ENCODE assay signal across 16 cellular contexts in genomic region chr5:10304932-10305331, GRCh38. TPM values are rescaled to one million over a fixed set of nuclear protein-coding genes. Genes with fewer than 3 reads are reported as not detected.
DNase-seq lines count a peak whose midpoint lies in the region; ATAC-seq, FAIRE-seq and TF ChIP-seq lines count a peak whose summit lies in the region.
"Had no signal": no experiment of that assay in that cellular context is flagged by ENCODE, and none has a peak within 500 bp of the region (broad histone marks: within the 10 kb centered on the region; RNA-seq: fewer than 3 reads in every experiment).

No MANE protein-coding gene starts in this region.

- peak; percentile 9; the same call in 1 of the 2 replicates for TF ChIP-seq CTCF in SK-N-SH (IDR thresholded peaks at IDR 0.05)
- peak; percentile 67; the same call in 1 of the 2 replicates for TF ChIP-seq CTCF in Panc1 (IDR thresholded peaks at IDR 0.05)
- no peak for TF ChIP-seq CTCF in endothelial cell of umbilical vein (IDR thresholded peaks at IDR 0.05; ENCODE audit: extremely low read depth in 1 of 2, insufficient read depth in 1 of 2, low read depth in 1 of 2, low read length in 2 of 2)

- H3K36me3 ChIP-seq in SK-N-SH (replicated peaks in 1 of 2; ENCODE audit: control insufficient read depth in 1 of 2, insufficient read depth in 2 of 2, low read length in 1 of 2) (no peaks in the 10 kb centered on the region), Panc1 (ENCODE audit: control insufficient read depth, insufficient read depth, low read length) (no peaks in the 10 kb centered on the region), endothelial cell of umbilical vein (ENCODE audit: control insufficient read depth in 2 of 2, extremely low read depth in 1 of 2, insufficient read depth in 2 of 2, low read length in 2 of 2) (no peaks in the 10 kb centered on the region)

- H3K27ac ChIP-seq in SK-N-SH (ENCODE audit: low read depth in 2 of 2, low read length in 1 of 2) (no peak overlapping the region), Panc1 (ENCODE audit: low read length) (peak overlapping the region; percentile 15; the same call in 1 of the 2 replicates), endothelial cell of umbilical vein (ENCODE audit: insufficient read depth, low read depth, low read length) (no peak overlapping the region)
- H3K27ac ChIP-seq: coronary artery, SK-N-MC had no signal

- CTCF ChIA-PET in SK-N-SH (lab: Yijun Ruan, JAX) (interaction anchor here (0.9 to 2.1 kb wide), 5 partner anchors 10 to 323 kb away, joined by 3 to 7 read pairs (median 4); no protein-coding TSS in a partner anchor), Panc1 (lab: Charles Lee) (interaction anchor here (1.7 kb wide), 1 partner anchor 21 kb away, joined by 5 read pairs; no protein-coding TSS in a partner anchor), endothelial cell of umbilical vein (lab: Charles Lee) (interaction anchor here (0.7 to 1.8 kb wide), 3 partner anchors 22 to 110 kb away, joined by 3 to 15 read pairs (median 3); no protein-coding TSS in a partner anchor)

- WGBS in SK-N-SH (ENCODE audit: low lambda C conversion rate), result 92% methylated on average over 4 of the region's 5 CpGs

- H3K9me3 ChIP-seq in SK-N-SH (no peaks in the 10 kb centered on the region), Panc1 (ENCODE audit: control insufficient read depth, insufficient read depth, low read depth, low read length) (no peaks in the 10 kb centered on the region), endothelial cell of umbilical vein (replicated peaks; ENCODE audit: control insufficient read depth, insufficient read depth, low read length) (no peaks in the 10 kb centered on the region)

- TF ChIP-seq POLR2A in endothelial cell of umbilical vein (IDR thresholded peaks at IDR 0.05; ENCODE audit: low read depth, low read length), result no peak

- no peaks in the 10 kb centered on the region for H3F3A ChIP-seq in SK-N-SH (replicated peaks; ENCODE audit: insufficient read depth)

- no peaks in the 10 kb centered on the region for H3K9me2 ChIP-seq in SK-N-SH

- DNase-seq in SK-N-SH, result peak; percentile 46
- no peak for DNase-seq in Panc1 (ENCODE audit: low read depth, low spot score)
- no peak for DNase-seq in endothelial cell of umbilical vein (ENCODE audit: low read depth, low spot score)
- no peak for DNase-seq in Kasumi-1 (lab: John Stamatoyannopoulos, UW)
- no peak for DNase-seq in stimulated activated CD4-positive, alpha-beta T cell treated with anti-CD3 and anti-CD28 coated beads, Interleukin-4, amount 100 ng/mL, for 1 hour
- no peak for DNase-seq in activated gamma-delta T cell (lab: John Stamatoyannopoulos, UW)
- DNase-seq: activated effector memory CD4-positive, alpha-beta T cell treated with anti-CD3 and anti-CD28 coated beads, Interleukin-2, amount 50 U/mL, for 16 hours; aorta; NCI-H1105; NCI-H2171 had no signal

- peak; percentile 11; the same call in 1 of the 2 replicates for TF ChIP-seq RAD21 in SK-N-SH (IDR thresholded peaks at IDR 0.05; ENCODE audit: low read length)

- H4K20me1 ChIP-seq in SK-N-SH (ENCODE audit: insufficient read depth) (no peaks in the 10 kb centered on the region), endothelial cell of umbilical vein (replicated peaks; ENCODE audit: control insufficient read depth, extremely low read depth, insufficient read depth, low read length) (no peaks in the 10 kb centered on the region)

- H3K9ac ChIP-seq in SK-N-SH, result no peak overlapping the region
- no peak overlapping the region for H3K9ac ChIP-seq in endothelial cell of umbilical vein (replicated peaks; ENCODE audit: extremely low read depth, insufficient read depth, low read length)

- no peak overlapping the region for H3K4me2 ChIP-seq in SK-N-SH
- H3K4me2 ChIP-seq in endothelial cell of umbilical vein (ENCODE audit: insufficient read depth, low read length), result no peak overlapping the region

- no peaks in the 10 kb centered on the region for H3K9me1 ChIP-seq in endothelial cell of umbilical vein (replicated peaks; ENCODE audit: control insufficient read depth, extremely low read depth, insufficient read depth, low read length)

- in situ Hi-C loops in Panc1 (cut with HindIII; ENCODE audit: low pct_unique_long_range_greater_than_20kb, low sequenced_read_pairs), result no loop called here

- H3K27me3 ChIP-seq in SK-N-SH (ENCODE audit: insufficient read depth) (no peaks in the 10 kb centered on the region), Panc1 (ENCODE audit: control insufficient read depth, insufficient read depth, low read length) (no peaks in the 10 kb centered on the region), endothelial cell of umbilical vein (ENCODE audit: control insufficient read depth in 2 of 2, insufficient read depth in 2 of 2, low read length in 2 of 2) (no peaks in the 10 kb centered on the region)

- intact Hi-C loops in Panc1 (cut with micrococcal nuclease; ENCODE audit: unreplicated experiment) (no loop called here), endothelial cell of umbilical vein (cut with micrococcal nuclease) (no loop called here)

- dilution Hi-C loops in endothelial cell of umbilical vein (cut with MboI; ENCODE audit: extremely low pct_ligation_motif_present, low sequenced_read_pairs), result no loop called here

- FAIRE-seq in endothelial cell of umbilical vein (lab: Jason Lieb, UNC), result peak; percentile 54
- FAIRE-seq: D721Med, TTC549 had no signal

- H3K4me1 ChIP-seq in SK-N-SH (ENCODE audit: control insufficient read depth in 1 of 2, insufficient read depth in 2 of 2, low read depth in 1 of 2, low read length in 1 of 2) (peaks cover 1 to 15% of the 10 kb centered on the region in 2 experiments; a peak in 2 of 4 replicates), Panc1 (ENCODE audit: control insufficient read depth, insufficient read depth, low read length) (peaks cover 49% of the 10 kb centered on the region), endothelial cell of umbilical vein (ENCODE audit: control insufficient read depth, extremely low read depth, insufficient read depth, low read length) (no peaks in the 10 kb centered on the region)

- H2AFZ ChIP-seq in SK-N-SH (ENCODE audit: low read depth) (no peak overlapping the region), endothelial cell of umbilical vein (ENCODE audit: low read depth, low read length) (no peak overlapping the region)

- no peak for ATAC-seq in SK-N-SH treated with all-trans-retinoic acid at 6 μM for 48 hours
- peak; percentile 29; the same call in 1 of the 2 replicates for ATAC-seq in Panc1
- no peak for ATAC-seq in GM19455 (IDR thresholded peaks at IDR 0.05; ENCODE audit: unreplicated experiment)

- H3K79me2 ChIP-seq in SK-N-SH (ENCODE audit: insufficient read depth) (peaks cover 9% of the 10 kb centered on the region), endothelial cell of umbilical vein (ENCODE audit: control insufficient read depth, insufficient read depth, low read length) (no peaks in the 10 kb centered on the region)

- TF ChIP-seq EP300 in SK-N-SH (IDR thresholded peaks at IDR 0.05; ENCODE audit: borderline replicate concordance in 1 of 2, low read depth in 1 of 2, low read length in 1 of 2), result no peak

- no peak overlapping the region for H3K4me3 ChIP-seq in SK-N-SH (ENCODE audit: low read depth in 2 of 2, low read length in 1 of 2)
- H3K4me3 ChIP-seq in Panc1 (ENCODE audit: low read depth in 2 of 2, low read length in 2 of 2), result no peak overlapping the region
- no peak overlapping the region for H3K4me3 ChIP-seq in endothelial cell of umbilical vein (replicated peaks in 1 of 3; ENCODE audit: insufficient read depth in 1 of 3, low read depth in 1 of 3, low read length in 3 of 3)
- H3K4me3 ChIP-seq: coronary artery, SK-N-MC had no signal

- POLR2A ChIA-PET in SK-N-SH (lab: Yijun Ruan, JAX) (no interaction called here), Panc1 (lab: Charles Lee) (interaction anchor here (1.1 kb wide), 1 partner anchor 53 kb away, joined by 3 read pairs; no protein-coding TSS in a partner anchor), endothelial cell of umbilical vein (lab: Charles Lee) (no interaction called here)

- BruUV-seq in Panc1 (replicated peaks; lab: Mats Ljungman, UMichigan), result no TSS peak
- no TSS peak for BruUV-seq in endothelial cell of umbilical vein (replicated peaks; lab: Mats Ljungman, UMichigan)

RNA-seq across cellular contexts. Expression of gene CMBL, which starts 2.8 kb away (rescaled TPM):
- polyA plus RNA-seq in SK-N-SH (2012; rRNA removed) (42.9 and 61.0 TPM in 2 replicates), endothelial cell of umbilical vein (19.8 and 23.9 TPM in 2 replicates)
- polyA plus RNA-seq in SK-N-SH (2012; cell fraction: cytosol; rRNA removed), result 35.4 and 47.5 TPM in 2 replicates
- polyA plus RNA-seq in SK-N-SH (2012; cell fraction: nucleus; rRNA removed), result 15.4 and 21.3 TPM in 2 replicates
- total RNA-seq in Panc1 (2021; ENCODE audit: unreplicated experiment) (43.2 TPM), endothelial cell of umbilical vein (14.3 and 15.9 TPM in 2 replicates)
- 68.8 TPM for polyA plus RNA-seq in Panc1 (2012; ENCODE audit: insufficient read length)
- 23.4 and 25.2 TPM in 2 replicates for polyA plus RNA-seq in endothelial cell of umbilical vein (2011; cell fraction: cytosol; rRNA removed)
- 4.5 and 5.3 TPM in 2 replicates for polyA plus RNA-seq in endothelial cell of umbilical vein (2011; cell fraction: nucleus; rRNA removed)
- polyA plus RNA-seq in endothelial cell of umbilical vein (2012), result 25.0 and 26.1 TPM in 2 replicates
- polyA minus RNA-seq in endothelial cell of umbilical vein, result 19.0 and 25.3 TPM in 2 replicates
- 138 TPM for polyA minus RNA-seq in endothelial cell of umbilical vein (2011; cell fraction: cytosol; rRNA and poly(A)+ RNA removed)
- 2.9 and 5.7 TPM in 2 replicates for polyA minus RNA-seq in endothelial cell of umbilical vein (2011; cell fraction: nucleus; rRNA and poly(A)+ RNA removed)

RNA-seq across cellular contexts. Expression of gene MARCHF6, which starts 48.6 kb away (rescaled TPM):
- polyA plus RNA-seq in SK-N-SH (2012; rRNA removed) (52.4 and 98.0 TPM in 2 replicates), endothelial cell of umbilical vein (89.1 and 112 TPM in 2 replicates)
- 44.5 and 51.8 TPM in 2 replicates for polyA plus RNA-seq in SK-N-SH (2012; cell fraction: cytosol; rRNA removed)
- 123 and 283 TPM in 2 replicates for polyA plus RNA-seq in SK-N-SH (2012; cell fraction: nucleus; rRNA removed)
- total RNA-seq in Panc1 (2021; ENCODE audit: unreplicated experiment) (172 TPM), endothelial cell of umbilical vein (105 and 108 TPM in 2 replicates)
- 88.2 TPM for polyA plus RNA-seq in Panc1 (2012; ENCODE audit: insufficient read length)
- 39.0 and 39.1 TPM in 2 replicates for polyA plus RNA-seq in endothelial cell of umbilical vein (2011; cell fraction: cytosol; rRNA removed)
- 294 and 326 TPM in 2 replicates for polyA plus RNA-seq in endothelial cell of umbilical vein (2011; cell fraction: nucleus; rRNA removed)
- 95.9 and 98.6 TPM in 2 replicates for polyA plus RNA-seq in endothelial cell of umbilical vein (2012)
- 370 and 490 TPM in 2 replicates for polyA minus RNA-seq in endothelial cell of umbilical vein
- 222 TPM for polyA minus RNA-seq in endothelial cell of umbilical vein (2011; cell fraction: cytosol; rRNA and poly(A)+ RNA removed)
- polyA minus RNA-seq in endothelial cell of umbilical vein (2011; cell fraction: nucleus; rRNA and poly(A)+ RNA removed), result 128 and 163 TPM in 2 replicates

RNA-seq across cellular contexts. Expression of gene CCT5, which starts 54.9 kb away (rescaled TPM):
- 378 and 472 TPM in 2 replicates for polyA plus RNA-seq in SK-N-SH (2012; rRNA removed)
- polyA plus RNA-seq in SK-N-SH (2012; cell fraction: cytosol; rRNA removed), result 485 and 492 TPM in 2 replicates
- 288 and 386 TPM in 2 replicates for polyA plus RNA-seq in SK-N-SH (2012; cell fraction: nucleus; rRNA removed)
- 476 TPM for total RNA-seq in Panc1 (2021; ENCODE audit: unreplicated experiment)
- 420 TPM for polyA plus RNA-seq in Panc1 (2012; ENCODE audit: insufficient read length)
- total RNA-seq in endothelial cell of umbilical vein, result 323 and 343 TPM in 2 replicates
- 232 and 386 TPM in 2 replicates for polyA plus RNA-seq in endothelial cell of umbilical vein
- polyA plus RNA-seq in endothelial cell of umbilical vein (2011; cell fraction: cytosol; rRNA removed), result 384 and 473 TPM in 2 replicates
- 299 and 391 TPM in 2 replicates for polyA plus RNA-seq in endothelial cell of umbilical vein (2011; cell fraction: nucleus; rRNA removed)
- 354 and 612 TPM in 2 replicates for polyA plus RNA-seq in endothelial cell of umbilical vein (2012)
- polyA minus RNA-seq in endothelial cell of umbilical vein, result 494 and 565 TPM in 2 replicates
- polyA minus RNA-seq in endothelial cell of umbilical vein (2011; cell fraction: cytosol; rRNA and poly(A)+ RNA removed), result 797 TPM
- polyA minus RNA-seq in endothelial cell of umbilical vein (2011; cell fraction: nucleus; rRNA and poly(A)+ RNA removed), result 116 and 138 TPM in 2 replicates

RNA-seq across cellular contexts. Expression of gene ATPSCKMT, which starts 55.2 kb away (rescaled TPM):
- polyA plus RNA-seq in SK-N-SH (2012; rRNA removed) (16.6 and 31.9 TPM in 2 replicates), endothelial cell of umbilical vein (11.4 and 25.4 TPM in 2 replicates)
- 27.1 and 31.5 TPM in 2 replicates for polyA plus RNA-seq in SK-N-SH (2012; cell fraction: cytosol; rRNA removed)
- polyA plus RNA-seq in SK-N-SH (2012; cell fraction: nucleus; rRNA removed), result 13.9 and 14.7 TPM in 2 replicates
- total RNA-seq in Panc1 (2021; ENCODE audit: unreplicated experiment) (23.1 TPM), endothelial cell of umbilical vein (16.7 and 19.7 TPM in 2 replicates)
- polyA plus RNA-seq in Panc1 (2012; ENCODE audit: insufficient read length), result 21.9 TPM
- polyA plus RNA-seq in endothelial cell of umbilical vein (2011; cell fraction: cytosol; rRNA removed), result 20.6 and 24.5 TPM in 2 replicates
- 18.4 and 26.1 TPM in 2 replicates for polyA plus RNA-seq in endothelial cell of umbilical vein (2011; cell fraction: nucleus; rRNA removed)
- polyA plus RNA-seq in endothelial cell of umbilical vein (2012), result 15.3 and 22.1 TPM in 2 replicates
- 17.6 and 42.8 TPM in 2 replicates for polyA minus RNA-seq in endothelial cell of umbilical vein
- polyA minus RNA-seq in endothelial cell of umbilical vein (2011; cell fraction: cytosol; rRNA and poly(A)+ RNA removed), result 11.4 TPM
- polyA minus RNA-seq in endothelial cell of umbilical vein (2011; cell fraction: nucleus; rRNA and poly(A)+ RNA removed), result 11.2 and 13.9 TPM in 2 replicates

Comparison
In these comparisons a context has a peak if more than half of its experiments do, and no peak if none do; other contexts are left out.
1. CTCF ChIP-seq: peak in SK-N-SH (single experiment) and Panc1 (single experiment); none in endothelial cell of umbilical vein (0 of 2).